1 cellular context compared by ENCODE assay signal in genomic region chr20:43198607-43199006, GRCh38.
TF ChIP-seq lines count a peak whose summit lies in the region.

No MANE protein-coding gene starts in this region.

TF ChIP-seq in WTC11, 78 proteins besides CTCF, POLR2A, EP300 and RAD21 (continued from another document):
- TF ChIP-seq ZNF281 (CRISPR knock-in tag; IDR thresholded peaks at IDR 0.05) (no peak), PREB (CRISPR knock-in tag; IDR thresholded peaks at IDR 0.05; ENCODE audit: borderline replicate concordance) (no peak), PRRX2 (CRISPR knock-in tag; IDR thresholded peaks at IDR 0.05) (no peak), MAX (CRISPR knock-in tag; IDR thresholded peaks at IDR 0.05) (no peak), ZNF121 (CRISPR knock-in tag; IDR thresholded peaks at IDR 0.05) (no peak), RORB (CRISPR knock-in tag; IDR thresholded peaks at IDR 0.05) (no peak), OVOL2 (CRISPR knock-in tag; IDR thresholded peaks at IDR 0.05; ENCODE audit: borderline replicate concordance) (no peak), STAT6 (CRISPR knock-in tag; conservative IDR thresholded peaks at IDR 0.05; ENCODE audit: low read depth) (no peak)
TF ChIP-seq in WTC11: peak in this region for 0.
